ENCODE assay signal across 14 cellular contexts in the genomic region with DNA sequence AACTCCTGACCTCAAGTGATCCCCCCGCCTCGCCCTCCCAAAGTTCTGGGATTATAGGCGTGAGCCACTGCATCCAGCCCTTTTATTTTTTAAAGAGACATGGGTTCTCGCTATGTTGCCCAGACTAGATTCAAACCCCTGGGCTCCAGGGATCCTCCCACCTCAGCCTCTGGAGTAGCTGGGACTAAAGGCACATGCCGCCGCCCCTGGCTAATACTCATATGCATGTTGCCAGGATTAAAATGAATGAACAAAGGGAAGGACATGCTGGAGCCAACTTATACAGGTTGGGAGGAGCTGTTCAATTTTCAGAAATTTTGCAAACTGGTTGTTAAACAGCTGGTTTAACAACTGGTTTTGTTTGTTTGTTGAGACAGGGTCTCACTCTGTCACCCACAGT. TPM values are rescaled to one million over a fixed set of nuclear protein-coding genes. Genes with fewer than 3 reads are reported as not detected.
DNase-seq lines count a peak whose midpoint lies in the region; ATAC-seq, FAIRE-seq and TF ChIP-seq lines count a peak whose summit lies in the region.
"Had no signal": no experiment of that assay in that cellular context is flagged by ENCODE, and none has a peak within 500 bp of the region (broad histone marks: within the 10 kb centered on the region; RNA-seq: fewer than 3 reads in every experiment).

No MANE protein-coding gene starts in this region.

- no peaks in the 10 kb centered on the region for H3K27me3 Mint-ChIP-seq in activated naive CD4-positive, alpha-beta T cell treated with anti-CD3 and anti-CD28 coated beads for 36 hours (ENCODE audit: low read depth)
- H3K27me3 Mint-ChIP-seq in astrocyte (ENCODE audit: low read depth, unreplicated experiment): no peaks in the 10 kb centered on the region

- no peak for TF ChIP-seq CTCF in astrocyte (IDR thresholded peaks at IDR 0.05; ENCODE audit: insufficient read depth, low read depth, low read length)

- peak overlapping the region; percentile 90 for H3K27ac Mint-ChIP-seq in activated naive CD4-positive, alpha-beta T cell treated with anti-CD3 and anti-CD28 coated beads for 36 hours
- H3K27ac Mint-ChIP-seq in astrocyte (ENCODE audit: unreplicated experiment): no peak overlapping the region
- peak overlapping the region; percentile 99 for H3K27ac Mint-ChIP-seq in stimulated activated effector memory CD8-positive, alpha-beta T cell treated with anti-CD3 and anti-CD28 coated beads, Interleukin-12 subunit alpha, Interleukin-12 subunit beta, amount 100 ng/mL, for 72 hours

- H3K27ac ChIP-seq in astrocyte (ENCODE audit: low read depth, low read length): no peak overlapping the region
- H3K27ac ChIP-seq: psoas muscle had no signal

- CTCF ChIA-PET in activated naive CD4-positive, alpha-beta T cell treated with anti-CD3 and anti-CD28 coated beads for 36 hours (lab: Charles Lee): interaction anchor here (1.2 kb wide), 1 partner anchor 65 kb away, joined by 5 read pairs; a partner anchor contains a TSS

- H3K4me1 ChIP-seq in NT2/D1 (ENCODE audit: insufficient read depth, insufficient read length) (peaks cover 15% of the 10 kb centered on the region), astrocyte (ENCODE audit: insufficient read depth, low read length) (peaks cover 10% of the 10 kb centered on the region)
- H3K4me1 ChIP-seq: psoas muscle had no signal

- H3K4me2 ChIP-seq in astrocyte (ENCODE audit: low read length): peak overlapping the region; percentile 98

- H3K4me3 ChIP-seq in NT2/D1 (ENCODE audit: insufficient read length, low read depth): no peak overlapping the region
- H3K4me3 ChIP-seq in astrocyte (ENCODE audit: insufficient read depth, low read depth, low read length): peak overlapping the region; percentile 91

- H3K36me3 ChIP-seq in NT2/D1 (ENCODE audit: insufficient read depth, insufficient read length, low read length): peaks cover 21% of the 10 kb centered on the region
- peaks cover 3% of the 10 kb centered on the region for H3K36me3 ChIP-seq in astrocyte (ENCODE audit: insufficient read depth, low read length)

- intact Hi-C loops in activated naive CD4-positive, alpha-beta T cell treated with anti-CD3 and anti-CD28 coated beads for 36 hours (cut with micrococcal nuclease): loop anchor here (10.0 kb wide), 1 partner anchor 330 kb away; a partner anchor contains a TSS
- intact Hi-C loops in Right ventricle myocardium superior (cut with DNase I): no loop called here

- peaks cover 13% of the 10 kb centered on the region for H3K36me3 Mint-ChIP-seq in activated naive CD4-positive, alpha-beta T cell treated with anti-CD3 and anti-CD28 coated beads for 36 hours (ENCODE audit: low read depth)
- H3K36me3 Mint-ChIP-seq in astrocyte (ENCODE audit: low read depth, unreplicated experiment): no peaks in the 10 kb centered on the region
- peaks cover 37% of the 10 kb centered on the region for H3K36me3 Mint-ChIP-seq in stimulated activated effector memory CD8-positive, alpha-beta T cell treated with anti-CD3 and anti-CD28 coated beads, Interleukin-12 subunit alpha, Interleukin-12 subunit beta, amount 100 ng/mL, for 72 hours

- H3K27me3 ChIP-seq in NT2/D1 (ENCODE audit: insufficient read depth, insufficient read length) (no peaks in the 10 kb centered on the region), astrocyte (ENCODE audit: insufficient read depth, low read length) (no peaks in the 10 kb centered on the region)

- H3K4me1 Mint-ChIP-seq in activated naive CD4-positive, alpha-beta T cell treated with anti-CD3 and anti-CD28 coated beads for 36 hours (ENCODE audit: low read depth): peaks cover 29% of the 10 kb centered on the region
- H3K4me1 Mint-ChIP-seq in astrocyte (ENCODE audit: low read depth, unreplicated experiment): peaks cover 13% of the 10 kb centered on the region
- H3K4me1 Mint-ChIP-seq in stimulated activated effector memory CD8-positive, alpha-beta T cell treated with anti-CD3 and anti-CD28 coated beads, Interleukin-12 subunit alpha, Interleukin-12 subunit beta, amount 100 ng/mL, for 72 hours: peaks cover 40% of the 10 kb centered on the region

- no peak overlapping the region for H2AFZ ChIP-seq in astrocyte (ENCODE audit: low read depth, low read length)

- H3K9me3 Mint-ChIP-seq in activated naive CD4-positive, alpha-beta T cell treated with anti-CD3 and anti-CD28 coated beads for 36 hours: no peaks in the 10 kb centered on the region
- H3K9me3 Mint-ChIP-seq in astrocyte (ENCODE audit: unreplicated experiment): peaks cover 2% of the 10 kb centered on the region
- H3K9me3 Mint-ChIP-seq in stimulated activated effector memory CD8-positive, alpha-beta T cell treated with anti-CD3 and anti-CD28 coated beads, Interleukin-12 subunit alpha, Interleukin-12 subunit beta, amount 100 ng/mL, for 72 hours: no peaks in the 10 kb centered on the region
- H3K9me3 Mint-ChIP-seq: stimulated activated naive B cell treated with anti-CD40 and anti-IgM and Interleukin-4, amounts not matched to agents 10 μg/mL and 1 μg/mL and 100 μg/mL, for 72 hours had no signal

- ATAC-seq in stimulated activated effector memory CD8-positive, alpha-beta T cell treated with anti-CD3 and anti-CD28 coated beads, Interleukin-12 subunit alpha, Interleukin-12 subunit beta, amount 100 ng/mL, for 72 hours: no peak
- ATAC-seq in Right ventricle myocardium superior (ENCODE audit: poor library complexity): no peak
- ATAC-seq: psoas muscle; stimulated activated naive B cell treated with anti-CD40 and anti-IgM and Interleukin-4, amounts not matched to agents 10 μg/mL and 1 μg/mL and 100 μg/mL, for 72 hours had no signal

- H3K9me3 ChIP-seq in NT2/D1 (ENCODE audit: insufficient read depth, low read length) (no peaks in the 10 kb centered on the region), astrocyte (ENCODE audit: insufficient read depth, low read depth, low read length) (no peaks in the 10 kb centered on the region)
- H3K9me3 ChIP-seq: psoas muscle had no signal

- H4K20me1 ChIP-seq in astrocyte (ENCODE audit: insufficient read depth, low read length): peaks cover 21% of the 10 kb centered on the region

- no peak for DNase-seq in activated naive CD4-positive, alpha-beta T cell treated with anti-CD3 and anti-CD28 coated beads for 36 hours
- no peak for DNase-seq in activated naive CD4-positive, alpha-beta T cell (lab: John Stamatoyannopoulos, UW)
- no peak for DNase-seq in NT2/D1 (ENCODE audit: low read depth, low spot score)
- DNase-seq in astrocyte (ENCODE audit: low read depth): no peak
- DNase-seq in stimulated activated effector memory CD8-positive, alpha-beta T cell treated with anti-CD3 and anti-CD28 coated beads, Interleukin-12 subunit alpha, Interleukin-12 subunit beta, amount 100 ng/mL, for 72 hours (ENCODE audit: low spot score in 2 of 2): no peak
- DNase-seq in kidney tubule cell (ENCODE audit: low spot score): no peak
- no peak for DNase-seq in NCI-H1694 (lab: John Stamatoyannopoulos, UW)
- no peak for DNase-seq in Right ventricle myocardium superior
- DNase-seq: activated CD4-positive, alpha-beta T cell treated with anti-CD3 and anti-CD28 coated beads, Interleukin-2, amount 50 U/mL, for 4 hours; cortex of kidney; NCI-H526 treated with DMSO at 0.1 percent for 48 hours; psoas muscle; stimulated activated naive B cell treated with anti-CD40 and anti-IgM and Interleukin-4, amounts not matched to agents 10 μg/mL and 1 μg/mL and 100 μg/mL, for 72 hours had no signal

- H3K9ac ChIP-seq in NT2/D1 (ENCODE audit: insufficient read length, low read depth) (peak overlapping the region; percentile 42), astrocyte (ENCODE audit: low read length) (peak overlapping the region; percentile 100)

- H3K4me3 Mint-ChIP-seq in activated naive CD4-positive, alpha-beta T cell treated with anti-CD3 and anti-CD28 coated beads for 36 hours: peak overlapping the region; percentile 76
- H3K4me3 Mint-ChIP-seq in astrocyte (ENCODE audit: unreplicated experiment): peak overlapping the region; percentile 89
- H3K4me3 Mint-ChIP-seq in stimulated activated effector memory CD8-positive, alpha-beta T cell treated with anti-CD3 and anti-CD28 coated beads, Interleukin-12 subunit alpha, Interleukin-12 subunit beta, amount 100 ng/mL, for 72 hours: peak overlapping the region; percentile 97

- peaks cover 50% of the 10 kb centered on the region for H3K79me2 ChIP-seq in astrocyte (ENCODE audit: insufficient read depth, low read length)

- FAIRE-seq in astrocyte (lab: Jason Lieb, UNC): no peak

RNA-seq across cellular contexts. Expression of a gene that starts 1.4 kb away (rescaled TPM):
- 10 to 100 TPM; 66.2 to 66.8 TPM for total RNA-seq in activated naive CD4-positive, alpha-beta T cell treated with anti-CD3 and anti-CD28 coated beads for 36 hours
- total RNA-seq in astrocyte (64.4 and 73.5 TPM in 2 replicates), Right ventricle myocardium superior (14.3 TPM)

RNA-seq across cellular contexts. Expression of a gene that starts 4.5 kb away (rescaled TPM):
- total RNA-seq in activated naive CD4-positive, alpha-beta T cell treated with anti-CD3 and anti-CD28 coated beads for 36 hours: 10 to 100 TPM; 45.0 to 45.8 TPM
- total RNA-seq in astrocyte (36.0 and 51.6 TPM in 2 replicates), Right ventricle myocardium superior (1.3 TPM)
- total RNA-seq: HT1080 had no signal

RNA-seq across cellular contexts. Expression of a gene that starts 34.2 kb away (rescaled TPM):
- total RNA-seq in activated naive CD4-positive, alpha-beta T cell treated with anti-CD3 and anti-CD28 coated beads for 36 hours: 1 to 10 TPM; 5.2 to 5.6 TPM
- total RNA-seq in astrocyte (30.3 and 30.5 TPM in 2 replicates), Right ventricle myocardium superior (12.0 TPM)

RNA-seq across cellular contexts. Expression of a gene that starts 47.0 kb away (rescaled TPM):
- total RNA-seq in activated naive CD4-positive, alpha-beta T cell treated with anti-CD3 and anti-CD28 coated beads for 36 hours: 100 to 1,000 TPM; 118 to 123 TPM
- total RNA-seq in astrocyte: 50.0 and 66.0 TPM in 2 replicates
- 47.2 TPM for total RNA-seq in Right ventricle myocardium superior

Comparison
In these comparisons a context has a peak if more than half of its experiments do, and no peak if none do; other contexts are left out.
1. RNA of a gene that starts 4.5 kb away (total RNA-seq): 45.0 to 45.8 TPM in activated naive CD4-positive, alpha-beta T cell treated with anti-CD3 and anti-CD28 coated beads for 36 hours and 36.0 to 51.6 TPM in astrocyte; 1.3 TPM in Right ventricle myocardium superior (single experiment); every median in the first group is over 10 times any median in the second.
2. Peak in every context shown above with its lines, with median percentiles within 50 percentile points of each other: H3K4me3 Mint-ChIP-seq.